In genomic region chr18:22667616-22668422, GRCh38 we compare ENCODE assay signal across 1 cellular context.
TF ChIP-seq lines count a peak whose summit lies in the region.

No MANE protein-coding gene starts in this region.

TF ChIP-seq in K562, 482 proteins besides CTCF, POLR2A, EP300 and RAD21 (continued from another document and continues in another):
- TF ChIP-seq ZNF518B (CRISPR knock-in tag; IDR thresholded peaks at IDR 0.05) (no peak), BCL6 (CRISPR knock-in tag; IDR thresholded peaks at IDR 0.05) (no peak), PHF20 (IDR thresholded peaks at IDR 0.05; ENCODE audit: partially characterized antibody) (no peak), BRD4 (IDR thresholded peaks at IDR 0.05) (no peak), HNRNPH1 (optimal IDR thresholded peaks at IDR 0.05; ENCODE audit: low read depth, low read length) (no peak), PTBP1 (IDR thresholded peaks at IDR 0.05; ENCODE audit: low read depth, low read length) (no peak), ZNF232 (CRISPR knock-in tag; IDR thresholded peaks at IDR 0.05) (no peak), RFX5 (IDR thresholded peaks at IDR 0.05; ENCODE audit: low read depth, low read length) (no peak), ZNF408 (CRISPR knock-in tag; IDR thresholded peaks at IDR 0.05; ENCODE audit: low read depth) (no peak), ZNF3 (CRISPR knock-in tag; IDR thresholded peaks at IDR 0.05) (no peak), CHD4 (IDR thresholded peaks at IDR 0.05; ENCODE audit: insufficient read depth, insufficient replicate concordance, low read depth, low read length, poor library complexity, severe bottlenecking) (no peak), EGR1 (conservative IDR thresholded peaks at IDR 0.05) (peak; percentile 44), CSDE1 (IDR thresholded peaks at IDR 0.05) (no peak), SAFB (IDR thresholded peaks at IDR 0.05; ENCODE audit: borderline replicate concordance, low read depth, low read length) (no peak), ZNF449 (CRISPR knock-in tag; IDR thresholded peaks at IDR 0.05) (no peak), TFE3 (CRISPR knock-in tag; IDR thresholded peaks at IDR 0.05) (no peak), E2F5 (CRISPR knock-in tag; IDR thresholded peaks at IDR 0.05) (no peak), ZNF830 (CRISPR knock-in tag; IDR thresholded peaks at IDR 0.05) (no peak), YY1 (IDR thresholded peaks at IDR 0.05; ENCODE audit: borderline replicate concordance in 1 of 3, control insufficient read depth in 1 of 3, extremely low read depth in 1 of 3, insufficient read depth in 3 of 3, insufficient read length in 1 of 3, insufficient replicate concordance in 2 of 3, low read depth in 1 of 3, low read length in 2 of 3) (no peak), MNT (conservative IDR thresholded peaks at IDR 0.05) (peak in 1 of 2 experiments; percentile 54; a peak in 2 of 4 replicates), RFX1 (IDR thresholded peaks at IDR 0.05) (no peak), ZNF717 (CRISPR knock-in tag; IDR thresholded peaks at IDR 0.05) (no peak), PHF8 (IDR thresholded peaks at IDR 0.05; ENCODE audit: borderline replicate concordance, low read length) (no peak), SNAPC5 (CRISPR knock-in tag; IDR thresholded peaks at IDR 0.05) (no peak), SMAD4 (CRISPR knock-in tag; conservative IDR thresholded peaks at IDR 0.05) (peak; percentile 99), KDM5B (IDR thresholded peaks at IDR 0.05; ENCODE audit: insufficient replicate concordance, low read depth, low read length) (no peak), TAL1 (IDR thresholded peaks at IDR 0.05) (peak; percentile 74), ZFP30 (CRISPR knock-in tag; IDR thresholded peaks at IDR 0.05; ENCODE audit: borderline replicate concordance) (no peak), EP400 (IDR thresholded peaks at IDR 0.05) (no peak), NR4A1 (CRISPR knock-in tag; IDR thresholded peaks at IDR 0.05) (no peak), NR4A1 (tag; IDR thresholded peaks at IDR 0.05) (no peak), ZNF384 (IDR thresholded peaks at IDR 0.05; ENCODE audit: low read depth, low read length) (peak; percentile 72; the same call in 1 of the 2 replicates), GTF2F1 (IDR thresholded peaks at IDR 0.05; ENCODE audit: low read depth, low read length) (no peak), ERF (CRISPR knock-in tag; IDR thresholded peaks at IDR 0.05) (no peak), KLF16 (IDR thresholded peaks at IDR 0.05) (peak; percentile 43; the same call in 1 of the 2 replicates), ELK1 (CRISPR knock-in tag; IDR thresholded peaks at IDR 0.05) (no peak), CEBPZ (IDR thresholded peaks at IDR 0.05; ENCODE audit: borderline replicate concordance, low read depth, low read length) (no peak), NONO (IDR thresholded peaks at IDR 0.05; ENCODE audit: low read depth in 2 of 2, low read length in 1 of 2) (no peak), E4F1 (CRISPR knock-in tag; IDR thresholded peaks at IDR 0.05; ENCODE audit: borderline replicate concordance) (no peak), XRCC4 (IDR thresholded peaks at IDR 0.05; ENCODE audit: extremely low read depth, insufficient read depth, insufficient read length) (no peak), SMARCE1 (IDR thresholded peaks at IDR 0.05) (peak; percentile 100), DEAF1 (CRISPR knock-in tag; IDR thresholded peaks at IDR 0.05) (no peak), ELK3 (CRISPR knock-in tag; IDR thresholded peaks at IDR 0.05) (no peak), SMAD2 (IDR thresholded peaks at IDR 0.05; ENCODE audit: low read depth, low read length) (no peak), HDAC2 (IDR thresholded peaks at IDR 0.05) (peak; percentile 70; the same call in 1 of the 2 replicates), ZNF23 (CRISPR knock-in tag; IDR thresholded peaks at IDR 0.05) (no peak), NR2F6 (CRISPR knock-in tag; IDR thresholded peaks at IDR 0.05) (no peak), ZNF134 (CRISPR knock-in tag; conservative IDR thresholded peaks at IDR 0.05) (no peak), CBX5 (IDR thresholded peaks at IDR 0.05; ENCODE audit: borderline replicate concordance, low read depth) (no peak)
